8 cellular contexts compared by ENCODE assay signal in genomic region chr11:316031-316701, GRCh38. TPM values are rescaled to one million over a fixed set of nuclear protein-coding genes. Genes with fewer than 3 reads are reported as not detected.
DNase-seq lines count a peak whose midpoint lies in the region; ATAC-seq and TF ChIP-seq lines count a peak whose summit lies in the region.
"Had no signal": no experiment of that assay in that cellular context is flagged by ENCODE, and none has a peak within 500 bp of the region (broad histone marks: within the 10 kb centered on the region; RNA-seq: fewer than 3 reads in every experiment).

No MANE protein-coding gene starts in this region.

- peaks cover 2% of the 10 kb centered on the region for H3K79me1 ChIP-seq in mesendoderm (ENCODE audit: low read length)

- H3K4me3 Mint-ChIP-seq in CD4-positive, alpha-beta T cell = peak overlapping the region; percentile 94
- H3K4me3 Mint-ChIP-seq in activated naive CD8-positive, alpha-beta T cell = peak overlapping the region; percentile 93

- H2BK5ac ChIP-seq in mesendoderm (ENCODE audit: low read length) = peak overlapping the region; percentile 95

- peak overlapping the region; percentile 70 for H3K4me2 ChIP-seq in mesendoderm (ENCODE audit: low read length)

- CTCF ChIA-PET in CD4-positive, alpha-beta T cell (lab: Charles Lee) = interaction anchor here (1.0 to 3.0 kb wide), 6 partner anchors 11 to 96 kb away, joined by 3 to 18 read pairs (median 8); no protein-coding TSS in a partner anchor

- H3K18ac ChIP-seq in mesendoderm (ENCODE audit: low read length) = peak overlapping the region; percentile 83

- DNase-seq in CD4-positive, alpha-beta T cell = peak in 2 of 10 experiments; percentile 34 to 45
- DNase-seq in mesendoderm (no peak), iPS-NIHi7 (ENCODE audit: extremely low spot score) (no peak), ACHN (no peak)

- no peak for TF ChIP-seq CTCF in CD4-positive, alpha-beta T cell (IDR thresholded peaks at IDR 0.05)

- H2BK120ac ChIP-seq in mesendoderm (ENCODE audit: low read depth, low read length) = peak overlapping the region; percentile 91

- H4K8ac ChIP-seq in mesendoderm (ENCODE audit: low read depth, low read length) = peak overlapping the region; percentile 30

- ATAC-seq in CD4-positive, alpha-beta T cell (ENCODE audit: poor library complexity) = no peak
- no peak for ATAC-seq in GM19351 (IDR thresholded peaks at IDR 0.05; ENCODE audit: unreplicated experiment)

- peak overlapping the region; percentile 88 for H3K4me3 ChIP-seq in mesendoderm (ENCODE audit: low read length)

- H3K27me3 ChIP-seq in CD4-positive, alpha-beta T cell (ENCODE audit: control insufficient read depth, insufficient read depth, low read length) = no peaks in the 10 kb centered on the region
- no peaks in the 10 kb centered on the region for H3K27me3 ChIP-seq in mesendoderm (ENCODE audit: insufficient read depth, low read length, poor library complexity)

- in situ Hi-C loops in ACHN (cut with HindIII; ENCODE audit: low pct_ligation_motif_present, low pct_unique_long_range_greater_than_20kb, low sequenced_read_pairs) = no loop called here

- peaks cover 57% of the 10 kb centered on the region for H3K36me3 Mint-ChIP-seq in CD4-positive, alpha-beta T cell (ENCODE audit: low read depth)
- no peaks in the 10 kb centered on the region for H3K36me3 Mint-ChIP-seq in activated naive CD8-positive, alpha-beta T cell

- peak overlapping the region; percentile 75 for H3K4ac ChIP-seq in mesendoderm (ENCODE audit: low read depth, low read length)

- peak overlapping the region; percentile 94 for H3K27ac Mint-ChIP-seq in CD4-positive, alpha-beta T cell
- peak overlapping the region; percentile 87 for H3K27ac Mint-ChIP-seq in activated naive CD8-positive, alpha-beta T cell

- POLR2A ChIA-PET in CD4-positive, alpha-beta T cell (lab: Charles Lee) = interaction anchor here (0.7 to 4.5 kb wide), 19 partner anchors 11 to 190 kb away, joined by 3 to 56 read pairs (median 8); partner anchors contain the start of genes BET1L, NLRP6, PGGHG and RIC8A

- H3K27me3 Mint-ChIP-seq in CD4-positive, alpha-beta T cell = no peaks in the 10 kb centered on the region
- H3K27me3 Mint-ChIP-seq in activated naive CD8-positive, alpha-beta T cell = no peaks in the 10 kb centered on the region

- peaks cover 59% of the 10 kb centered on the region for H3K4me1 Mint-ChIP-seq in CD4-positive, alpha-beta T cell (ENCODE audit: low read depth)
- peaks cover 50% of the 10 kb centered on the region for H3K4me1 Mint-ChIP-seq in activated naive CD8-positive, alpha-beta T cell (ENCODE audit: low read depth)

- no peak overlapping the region for H2BK15ac ChIP-seq in mesendoderm (replicated peaks; ENCODE audit: low read depth)

- no peak overlapping the region for H4K5ac ChIP-seq in mesendoderm (ENCODE audit: low read length)

- H3K23ac ChIP-seq in mesendoderm (ENCODE audit: low read length) = peak overlapping the region; percentile 92

- intact Hi-C loops in CD4-positive, alpha-beta T cell (cut with DNase I, micrococcal nuclease) = loop anchor here in 1 of 2 experiments (2.0 kb wide), 2 partner anchors 39 to 47 kb away; no protein-coding TSS in a partner anchor

- H3K9me3 Mint-ChIP-seq in CD4-positive, alpha-beta T cell = no peaks in the 10 kb centered on the region
- no peaks in the 10 kb centered on the region for H3K9me3 Mint-ChIP-seq in activated naive CD8-positive, alpha-beta T cell (ENCODE audit: low read depth)

- peak overlapping the region; percentile 87 for H3K9ac ChIP-seq in mesendoderm (ENCODE audit: low read length)

- H3K4me1 ChIP-seq in mesendoderm (ENCODE audit: control insufficient read depth, low read depth, low read length) = peaks cover 9% of the 10 kb centered on the region

- H3K79me2 ChIP-seq in mesendoderm (ENCODE audit: control insufficient read depth, insufficient read depth, low read length) = peaks cover 30% of the 10 kb centered on the region

- no peak overlapping the region for H2AK5ac ChIP-seq in mesendoderm (ENCODE audit: low read length)

- peak overlapping the region; percentile 85 for H3K56ac ChIP-seq in mesendoderm (ENCODE audit: low read length)

- H3K27ac ChIP-seq in CD4-positive, alpha-beta T cell (ENCODE audit: low read depth, low read length) = peak overlapping the region; percentile 93
- H3K27ac ChIP-seq in mesendoderm (ENCODE audit: low read depth, low read length) = peak overlapping the region; percentile 97

- no CpG with 5 or more reads among the region's 64 CpGs for WGBS in mesendoderm (ENCODE audit: extremely low coverage, insufficient coverage, low lambda C conversion rate)

- no peaks in the 10 kb centered on the region for H3K9me3 ChIP-seq in CD4-positive, alpha-beta T cell (ENCODE audit: control insufficient read depth, low read length)

- H3K36me3 ChIP-seq in mesendoderm (ENCODE audit: control insufficient read depth, insufficient read depth, low read length) = peaks cover 1% of the 10 kb centered on the region

RNA-seq across cellular contexts. Expression of gene IFITM1, which starts 2.3 kb away (rescaled TPM):
- total RNA-seq in CD4-positive, alpha-beta T cell = 100 to 1,000 TPM; 286 to 306 TPM
- polyA plus RNA-seq in mesendoderm (2013, experiment 1 of 2) = 1,155 TPM
- 1,131 TPM for polyA plus RNA-seq in mesendoderm (2013, experiment 2 of 2)

RNA-seq across cellular contexts. Expression of gene IFITM3, which starts 4.5 kb away (rescaled TPM):
- total RNA-seq in CD4-positive, alpha-beta T cell = 10 to 100 TPM; 15.9 to 20.1 TPM
- 612 TPM for polyA plus RNA-seq in mesendoderm (2013, experiment 1 of 2)
- polyA plus RNA-seq in mesendoderm (2013, experiment 2 of 2) = 633 TPM

RNA-seq across cellular contexts. Expression of gene IFITM2, which starts 8.6 kb away (rescaled TPM):
- 100 to 1,000 TPM; 364 to 383 TPM for total RNA-seq in CD4-positive, alpha-beta T cell
- 1,871 TPM for polyA plus RNA-seq in mesendoderm (2013, experiment 1 of 2)
- 1,795 TPM for polyA plus RNA-seq in mesendoderm (2013, experiment 2 of 2)

RNA-seq across cellular contexts. Expression of gene IFITM5, which starts 16.8 kb away (rescaled TPM):
- total RNA-seq in CD4-positive, alpha-beta T cell = not detected
- 0.13 TPM for polyA plus RNA-seq in mesendoderm (2013, experiment 1 of 2)
- 0.15 TPM for polyA plus RNA-seq in mesendoderm (2013, experiment 2 of 2)
- total RNA-seq: myocyte, RPMI7951 had no signal

RNA-seq across cellular contexts. Expression of gene PGGHG, which starts 27.2 kb away (rescaled TPM):
- 100 to 1,000 TPM; 670 to 671 TPM for total RNA-seq in CD4-positive, alpha-beta T cell
- 27.3 TPM for polyA plus RNA-seq in mesendoderm (2013, experiment 1 of 2)
- 26.0 TPM for polyA plus RNA-seq in mesendoderm (2013, experiment 2 of 2)
